ENCODE assay signal across 19 cellular contexts in genomic region chr14:52740751-52741150, GRCh38. TPM values are rescaled to one million over a fixed set of nuclear protein-coding genes. Genes with fewer than 3 reads are reported as not detected.
DNase-seq lines count a peak whose midpoint lies in the region; ATAC-seq and TF ChIP-seq lines count a peak whose summit lies in the region.
"Had no signal": no experiment of that assay in that cellular context is flagged by ENCODE, and none has a peak within 500 bp of the region (broad histone marks: within the 10 kb centered on the region; RNA-seq: fewer than 3 reads in every experiment).

No MANE protein-coding gene starts in this region.

- intact Hi-C loops in A673 (cut with micrococcal nuclease; ENCODE audit: unreplicated experiment) = no loop called here
- intact Hi-C loops in CD4-positive, alpha-beta T cell (cut with DNase I, micrococcal nuclease) = loop anchor here in 1 of 2 experiments (5.0 kb wide), 3 partner anchors 33 to 188 kb away; partner anchors contain the start of genes GPR137C, PSMC6 and TXNDC16

- H3K27ac ChIP-seq in A673 (ENCODE audit: low read depth, low read length, poor library complexity, severe bottlenecking) (no peak overlapping the region), coronary artery (no peak overlapping the region)
- peak overlapping the region; percentile 14 for H3K27ac ChIP-seq in CD4-positive, alpha-beta T cell (ENCODE audit: low read depth, low read length)
- H3K27ac ChIP-seq: ascending aorta, KMS-11 had no signal

- no peaks in the 10 kb centered on the region for H3K27me3 Mint-ChIP-seq in CD4-positive, alpha-beta T cell
- H3K27me3 Mint-ChIP-seq in WTC11 (ENCODE audit: low read depth) = no peaks in the 10 kb centered on the region

- TF ChIP-seq CTCF in A673 (conservative IDR thresholded peaks at IDR 0.05; ENCODE audit: low read depth, low read length) (no peak), WTC11 (IDR thresholded peaks at IDR 0.05) (no peak), fibroblast of pulmonary artery (IDR thresholded peaks at IDR 0.05; ENCODE audit: low read length, missing control alignments) (no peak), coronary artery (IDR thresholded peaks at IDR 0.05) (no peak)
- TF ChIP-seq CTCF in CD4-positive, alpha-beta T cell (IDR thresholded peaks at IDR 0.05) = no peak

- no TSS peak for BruUV-seq in A673 (replicated peaks; lab: Mats Ljungman, UMichigan)

- H3K4me3 ChIP-seq in A673 (ENCODE audit: low read depth, low read length, poor library complexity, severe bottlenecking) = no peak overlapping the region
- H3K4me3 ChIP-seq in fibroblast of pulmonary artery (replicated peaks; ENCODE audit: low read depth, low read length) = no peak overlapping the region
- H3K4me3 ChIP-seq in coronary artery = no peak overlapping the region
- H3K4me3 ChIP-seq: ascending aorta, dorsolateral prefrontal cortex had no signal

- CTCF ChIA-PET in A673 (lab: Charles Lee) (no interaction called here), WTC11 (lab: Charles Lee) (no interaction called here)
- CTCF ChIA-PET in CD4-positive, alpha-beta T cell (lab: Charles Lee) = interaction anchor here (0.6 to 0.9 kb wide), 2 partner anchors 13 to 705 kb away, joined by 3 read pairs; no protein-coding TSS in a partner anchor

- peak overlapping the region; percentile 98 for H3K27ac Mint-ChIP-seq in CD4-positive, alpha-beta T cell
- peak overlapping the region; percentile 60; the same call in 1 of the 2 replicates for H3K27ac Mint-ChIP-seq in WTC11

- H3K36me3 ChIP-seq in A673 (ENCODE audit: insufficient read depth, low read length, poor library complexity, severe bottlenecking) = peaks cover 4% of the 10 kb centered on the region

- peak overlapping the region; percentile 0 for H3K4me3 Mint-ChIP-seq in CD4-positive, alpha-beta T cell
- H3K4me3 Mint-ChIP-seq in WTC11 = no peak overlapping the region

- H3K4me1 Mint-ChIP-seq in CD4-positive, alpha-beta T cell (ENCODE audit: low read depth) = peaks cover 86% of the 10 kb centered on the region
- peaks cover 40% of the 10 kb centered on the region for H3K4me1 Mint-ChIP-seq in WTC11

- no peak for ATAC-seq in CD4-positive, alpha-beta T cell (ENCODE audit: poor library complexity)
- ATAC-seq in WTC11 (no peak), HG03354 (IDR thresholded peaks at IDR 0.05; ENCODE audit: poor library complexity, severe bottlenecking, unreplicated experiment) (no peak), HG03039 (IDR thresholded peaks at IDR 0.05; ENCODE audit: unreplicated experiment) (no peak)

- peaks cover 17% of the 10 kb centered on the region for H3K36me3 Mint-ChIP-seq in CD4-positive, alpha-beta T cell (ENCODE audit: low read depth)
- peaks cover 15% of the 10 kb centered on the region for H3K36me3 Mint-ChIP-seq in WTC11

- no peaks in the 10 kb centered on the region for H3K9me3 Mint-ChIP-seq in CD4-positive, alpha-beta T cell
- no peaks in the 10 kb centered on the region for H3K9me3 Mint-ChIP-seq in WTC11

- peak; percentile 5 for DNase-seq in A673 (ENCODE audit: low spot score)
- no peak for DNase-seq in CD4-positive, alpha-beta T cell
- no peak for DNase-seq in WTC11 (ENCODE audit: low spot score)
- DNase-seq in fibroblast of pulmonary artery (ENCODE audit: low read depth) = peak; percentile 10
- DNase-seq in coronary artery (ENCODE audit: low spot score) = no peak
- DNase-seq: activated CD8-positive, alpha-beta memory T cell treated with anti-CD3 and anti-CD28 coated beads, Interleukin-2, amount 50 U/mL, for 48 hours; activated gamma-delta T cell treated with Interleukin-2 at 50 U/mL for 16 hours; DMS79; dorsolateral prefrontal cortex; mammary epithelial cell; NCI-H1436 treated with DMSO at 0.1 percent for 48 hours; NCI-H510A treated with DMSO at 0.1 percent for 48 hours; occipital lobe; SHP77; trophoblast cell had no signal

- H3K4me1 ChIP-seq in A673 (ENCODE audit: insufficient read depth, low read length, poor library complexity, severe bottlenecking) = peaks cover 7% of the 10 kb centered on the region

- no peaks in the 10 kb centered on the region for H3K9me3 ChIP-seq in A673 (ENCODE audit: low read depth, low read length, poor library complexity, severe bottlenecking)
- H3K9me3 ChIP-seq in CD4-positive, alpha-beta T cell (ENCODE audit: control insufficient read depth, low read length) = no peaks in the 10 kb centered on the region
- H3K9me3 ChIP-seq: ascending aorta had no signal

- POLR2A ChIA-PET in A673 (lab: Charles Lee; ENCODE audit: low non-redundant PET) = no interaction called here
- POLR2A ChIA-PET in CD4-positive, alpha-beta T cell (lab: Charles Lee) = interaction anchor here (1.5 to 4.7 kb wide), 7 partner anchors 11 to 894 kb away, joined by 3 to 113 read pairs (median 12); partner anchors contain the start of genes ERO1A and STYX
- POLR2A ChIA-PET in WTC11 (lab: Charles Lee) = no interaction called here

- no peaks in the 10 kb centered on the region for H3K27me3 ChIP-seq in A673 (replicated peaks; ENCODE audit: insufficient read depth, low read depth, low read length, poor library complexity)
- no peaks in the 10 kb centered on the region for H3K27me3 ChIP-seq in CD4-positive, alpha-beta T cell (ENCODE audit: control insufficient read depth, insufficient read depth, low read length)
- H3K27me3 ChIP-seq: ascending aorta, dorsolateral prefrontal cortex had no signal

TF ChIP-seq in WTC11, 78 proteins besides CTCF, POLR2A, EP300 and RAD21:
- TF ChIP-seq FOXJ3 (CRISPR knock-in tag; IDR thresholded peaks at IDR 0.05; ENCODE audit: borderline replicate concordance) = no peak
- no peak for TF ChIP-seq CREM (CRISPR knock-in tag; IDR thresholded peaks at IDR 0.05)
- TF ChIP-seq USF1 (CRISPR knock-in tag; IDR thresholded peaks at IDR 0.05) = no peak
- no peak for TF ChIP-seq ZNF263 (CRISPR knock-in tag; IDR thresholded peaks at IDR 0.05; ENCODE audit: low read depth)
- no peak for TF ChIP-seq SMAD4 (CRISPR knock-in tag; IDR thresholded peaks at IDR 0.05)
- TF ChIP-seq FOXP4 (CRISPR knock-in tag; IDR thresholded peaks at IDR 0.05) = no peak
- TF ChIP-seq AR (CRISPR knock-in tag; IDR thresholded peaks at IDR 0.05) = no peak
- no peak for TF ChIP-seq MXD4 (CRISPR knock-in tag; IDR thresholded peaks at IDR 0.05; ENCODE audit: borderline replicate concordance)
TF ChIP-seq in WTC11: peak in this region for 0.

RNA-seq across cellular contexts. Expression of gene STYX, which starts 10.8 kb away (rescaled TPM):
- total RNA-seq in A673 (2021) (8.7 and 9.4 TPM in 2 replicates), WTC11 (2021) (21.1 to 22.8 TPM (median 21.4 TPM) in 3 replicates)
- total RNA-seq in CD4-positive, alpha-beta T cell = 10 to 100 TPM; 15.3 to 16.2 TPM

RNA-seq across cellular contexts. Expression of gene PSMC6, which starts 33.8 kb away (rescaled TPM):
- total RNA-seq in A673 (2021) (177 and 190 TPM in 2 replicates), WTC11 (2021) (74.7 to 96.4 TPM (median 89.1 TPM) in 3 replicates)
- total RNA-seq in CD4-positive, alpha-beta T cell = 100 to 1,000 TPM; 110 to 111 TPM

RNA-seq across cellular contexts. Expression of gene ERO1A, which starts 45.4 kb away (rescaled TPM):
- total RNA-seq in A673 (2021) (45.9 and 52.1 TPM in 2 replicates), WTC11 (2021) (44.6 to 58.8 TPM (median 57.8 TPM) in 3 replicates)
- total RNA-seq in CD4-positive, alpha-beta T cell = 10 to 100 TPM; 58.6 to 60.7 TPM

RNA-seq across cellular contexts. Expression of gene GNPNAT1, which starts 50.7 kb away (rescaled TPM):
- total RNA-seq in A673 (2021) (33.9 and 34.4 TPM in 2 replicates), WTC11 (2021) (39.5 to 43.5 TPM (median 43.5 TPM) in 3 replicates)
- total RNA-seq in CD4-positive, alpha-beta T cell = 1 to 10 TPM; 3.8 to 4.6 TPM

Comparison
In these comparisons a context has a peak if more than half of its experiments do, and no peak if none do; other contexts are left out.
1. DNase-seq: peak in A673 (single experiment) and fibroblast of pulmonary artery (single experiment); none in CD4-positive, alpha-beta T cell (0 of 10), WTC11 (single experiment) and coronary artery (single experiment).